In genomic region chr1:235557495-235557894, GRCh38 we compare ENCODE assay signal across 12 cellular contexts. TPM values are rescaled to one million over a fixed set of nuclear protein-coding genes. Genes with fewer than 3 reads are reported as not detected.
DNase-seq lines count a peak whose midpoint lies in the region; ATAC-seq and TF ChIP-seq lines count a peak whose summit lies in the region.
"Had no signal": no experiment of that assay in that cellular context is flagged by ENCODE, and none has a peak within 500 bp of the region (broad histone marks: within the 10 kb centered on the region; RNA-seq: fewer than 3 reads in every experiment).

No MANE protein-coding gene starts in this region.

- no peak for ATAC-seq in natural killer cell
- ATAC-seq: sciatic nerve had no signal

- no peaks in the 10 kb centered on the region for H3K4me1 Mint-ChIP-seq in glutamatergic neuron (ENCODE audit: low read depth, unreplicated experiment)
- no peaks in the 10 kb centered on the region for H3K4me1 Mint-ChIP-seq in natural killer cell

- in situ Hi-C loops in SK-MEL-5 (cut with HindIII; ENCODE audit: low pct_unique_long_range_greater_than_20kb, low sequenced_read_pairs) = no loop called here

- H3K27ac Mint-ChIP-seq in glutamatergic neuron (ENCODE audit: unreplicated experiment) = no peak overlapping the region
- no peak overlapping the region for H3K27ac Mint-ChIP-seq in natural killer cell

- intact Hi-C loops in natural killer cell (cut with micrococcal nuclease) = no loop called here

- TF ChIP-seq CTCF in C4-2B (conservative IDR thresholded peaks at IDR 0.05) = peak; percentile 40
- TF ChIP-seq CTCF in GM12864 (IDR thresholded peaks at IDR 0.05; ENCODE audit: low read depth, low read length, missing control alignments) = peak; percentile 43
- no peak for TF ChIP-seq CTCF in glutamatergic neuron (IDR thresholded peaks at IDR 0.05; ENCODE audit: partially characterized antibody, unreplicated experiment)
- TF ChIP-seq CTCF in natural killer cell (IDR thresholded peaks at IDR 0.05) = no peak

- H3K9me3 Mint-ChIP-seq in glutamatergic neuron (ENCODE audit: unreplicated experiment) (no peaks in the 10 kb centered on the region), natural killer cell (no peaks in the 10 kb centered on the region)

- DNase-seq in GM12864 (ENCODE audit: low read depth) (no peak), SK-MEL-5 (ENCODE audit: low read depth, low spot score) (peak; percentile 29), glutamatergic neuron (peak; percentile 36), natural killer cell (no peak), amniotic stem cell (lab: John Stamatoyannopoulos, UW) (no peak), RKO (ENCODE audit: low spot score) (no peak), GDM1 (lab: John Stamatoyannopoulos, UW) (no peak)
- DNase-seq: amygdala, mesenchymal stem cell had no signal

- H3K4me3 ChIP-seq in GM12864 (ENCODE audit: low read depth, low read length) = no peak overlapping the region
- H3K4me3 ChIP-seq: vagina had no signal

- H3K27me3 Mint-ChIP-seq in glutamatergic neuron (ENCODE audit: unreplicated experiment) = no peaks in the 10 kb centered on the region
- no peaks in the 10 kb centered on the region for H3K27me3 Mint-ChIP-seq in natural killer cell (ENCODE audit: low read depth in 2 of 2)

- H3K27ac ChIP-seq in C4-2B = no peak overlapping the region
- H3K27ac ChIP-seq: vagina had no signal

- H3K4me3 Mint-ChIP-seq in glutamatergic neuron (ENCODE audit: unreplicated experiment) (no peak overlapping the region), natural killer cell (no peak overlapping the region)

- H3K36me3 Mint-ChIP-seq in glutamatergic neuron (ENCODE audit: unreplicated experiment) = peaks cover 5% of the 10 kb centered on the region
- H3K36me3 Mint-ChIP-seq in natural killer cell = no peaks in the 10 kb centered on the region

RNA-seq across cellular contexts. Expression of gene B3GALNT2, which starts 53.2 kb away (rescaled TPM):
- 28.4 and 33.1 TPM in 2 replicates for total RNA-seq in SK-MEL-5 (2014; rRNA removed; shearing (Covaris generic))
- polyA plus RNA-seq in SK-MEL-5 (2015; cell fraction: cytosol; rRNA removed) = 18.9 and 22.0 TPM in 2 replicates
- polyA plus RNA-seq in SK-MEL-5 (2015; cell fraction: nucleus; rRNA removed) = 21.5 and 30.2 TPM in 2 replicates
- total RNA-seq in glutamatergic neuron (ENCODE audit: unreplicated experiment) (12.3 TPM), natural killer cell (10 to 100 TPM in 1 of 3 donors, 1 to 10 TPM in 2; 7.6 to 12.1 (median 8.8) TPM)

Comparison
In these comparisons a context has a peak if more than half of its experiments do, and no peak if none do; other contexts are left out.
1. CTCF ChIP-seq: peak in C4-2B (single experiment) and GM12864 (single experiment); none in glutamatergic neuron (single experiment) and natural killer cell (single experiment).
2. DNase-seq: peak in SK-MEL-5 (single experiment) and glutamatergic neuron (single experiment); none in GM12864 (single experiment), natural killer cell (single experiment), amniotic stem cell (single experiment), RKO (single experiment) and GDM1 (single experiment).